Comparison of ENCODE assay signal across 14 cellular contexts in genomic region chr2:69381337-69381737, GRCh38. TPM values are rescaled to one million over a fixed set of nuclear protein-coding genes. Genes with fewer than 3 reads are reported as not detected.
A peak's percentile ranks its signal among the peaks of the same experiment; 100 is the strongest.
DNase-seq lines count a peak whose midpoint lies in the region; ATAC-seq, FAIRE-seq and TF ChIP-seq lines count a peak whose summit lies in the region.
"Had no signal": no experiment of that assay in that cellular context is flagged by ENCODE, and none has a peak within 500 bp of the region (broad histone marks: within the 10 kb centered on the region; RNA-seq: fewer than 3 reads in every experiment).

No MANE protein-coding gene starts in this region.

- H3K4me3 Mint-ChIP-seq in T-helper 2 cell treated with Interferon-gamma antibody and Interleukin-4, amounts not matched to agents 5 μg/mL and 100 μg/mL, for 36 hours = no peak overlapping the region
- H3K4me3 Mint-ChIP-seq: IgD-negative memory B cell had no signal

- no peak for FAIRE-seq in GM12891 (lab: Jason Lieb, UNC)

- peaks cover 41% of the 10 kb centered on the region for H3K4me1 Mint-ChIP-seq in T-helper 2 cell treated with Interferon-gamma antibody and Interleukin-4, amounts not matched to agents 5 μg/mL and 100 μg/mL, for 36 hours (ENCODE audit: low read depth)

- peak; percentile 22 for DNase-seq in stimulated activated CD4-positive, alpha-beta T cell treated with anti-CD3 and anti-CD28 coated beads, Interleukin-4, amount 100 ng/mL, for 24 hours
- DNase-seq in stimulated activated CD4-positive, alpha-beta T cell treated with anti-CD3 and anti-CD28 coated beads, Interleukin-2, amount 100 ng/mL, for 48 hours = no peak
- DNase-seq in T-helper 2 cell treated with Interferon-gamma antibody and Interleukin-4, amounts not matched to agents 5 μg/mL and 100 μg/mL, for 36 hours (ENCODE audit: low spot score) = no peak
- peak; percentile 56 for DNase-seq in fibroblast of the conjunctiva (ENCODE audit: low read depth)
- no peak for DNase-seq in GM12891 (ENCODE audit: insufficient read length, low spot score)
- no peak for DNase-seq in amniotic stem cell (lab: John Stamatoyannopoulos, UW)
- DNase-seq: amygdala, DMS153, foreskin melanocyte, mammary epithelial cell, substantia nigra had no signal

- H3K9me3 Mint-ChIP-seq in T-helper 2 cell treated with Interferon-gamma antibody and Interleukin-4, amounts not matched to agents 5 μg/mL and 100 μg/mL, for 36 hours = no peaks in the 10 kb centered on the region
- H3K9me3 Mint-ChIP-seq: IgD-negative memory B cell had no signal

- peak overlapping the region; percentile 34 for H3K27ac Mint-ChIP-seq in T-helper 2 cell treated with Interferon-gamma antibody and Interleukin-4, amounts not matched to agents 5 μg/mL and 100 μg/mL, for 36 hours
- H3K27ac Mint-ChIP-seq: IgD-negative memory B cell had no signal

- H3K36me3 Mint-ChIP-seq in T-helper 2 cell treated with Interferon-gamma antibody and Interleukin-4, amounts not matched to agents 5 μg/mL and 100 μg/mL, for 36 hours (ENCODE audit: low read depth) = peaks cover 12% of the 10 kb centered on the region

- ATAC-seq in HG03095 (IDR thresholded peaks at IDR 0.05; ENCODE audit: unreplicated experiment) = no peak
- ATAC-seq in HG03045 (IDR thresholded peaks at IDR 0.05; ENCODE audit: unreplicated experiment) = no peak

- no peak for TF ChIP-seq POLR2A in GM12891 (IDR thresholded peaks at IDR 0.05; ENCODE audit: low read depth, low read length)

- no peaks in the 10 kb centered on the region for H3K27me3 Mint-ChIP-seq in T-helper 2 cell treated with Interferon-gamma antibody and Interleukin-4, amounts not matched to agents 5 μg/mL and 100 μg/mL, for 36 hours (ENCODE audit: low read depth)
- H3K27me3 Mint-ChIP-seq: IgD-negative memory B cell had no signal

TF ChIP-seq in GM12891, 5 proteins besides CTCF, POLR2A, EP300 and RAD21:
- TF ChIP-seq PAX5 (IDR thresholded peaks at IDR 0.05; ENCODE audit: insufficient read depth, low read length, severe bottlenecking) = no peak
- TF ChIP-seq SPI1 (IDR thresholded peaks at IDR 0.05; ENCODE audit: low read depth, low read length) = no peak
- TF ChIP-seq POU2F2 (IDR thresholded peaks at IDR 0.05; ENCODE audit: low read depth, low read length) = no peak
- TF ChIP-seq TAF1 (IDR thresholded peaks at IDR 0.05; ENCODE audit: low read depth, low read length) = no peak
- TF ChIP-seq POLR2AphosphoS5 (IDR thresholded peaks at IDR 0.05; ENCODE audit: low read depth, low read length) = no peak
TF ChIP-seq in GM12891: peak in this region for 0.

RNA-seq across cellular contexts. Expression of gene GFPT1, which starts 5.7 kb away (rescaled TPM):
- 10.6 TPM for polyA plus RNA-seq in GM12891 (2012; ENCODE audit: low read depth, missing spikeins)

RNA-seq across cellular contexts. Expression of gene NFU1, which starts 55.9 kb away (rescaled TPM):
- polyA plus RNA-seq in GM12891 (2012; ENCODE audit: low read depth, missing spikeins) = 37.8 TPM

Comparison
In these comparisons a context has a peak if more than half of its experiments do, and no peak if none do; other contexts are left out.
1. DNase-seq: peak in stimulated activated CD4-positive, alpha-beta T cell treated with anti-CD3 and anti-CD28 coated beads, Interleukin-4, amount 100 ng/mL, for 24 hours (single experiment) and fibroblast of the conjunctiva (single experiment); none in stimulated activated CD4-positive, alpha-beta T cell treated with anti-CD3 and anti-CD28 coated beads, Interleukin-2, amount 100 ng/mL, for 48 hours (0 of 2), T-helper 2 cell treated with Interferon-gamma antibody and Interleukin-4, amounts not matched to agents 5 μg/mL and 100 μg/mL, for 36 hours (single experiment), GM12891 (single experiment) and amniotic stem cell (single experiment).